ENCODE assay signal across 1 cellular context in genomic region chrX:48521353-48522243, GRCh38.
TF ChIP-seq lines count a peak whose summit lies in the region.

EBP (plus strand) TSS chrX:48521808; CDS start chrX:48523772, 1,964 bp downstream.

TF ChIP-seq in HCT116, 20 proteins besides CTCF, POLR2A, EP300 and RAD21 (continued from another document):
- no peak for TF ChIP-seq REST (IDR thresholded peaks at IDR 0.05; ENCODE audit: low read depth)
- no peak for TF ChIP-seq CEBPB (IDR thresholded peaks at IDR 0.05; ENCODE audit: low read depth)
